In the genomic region with DNA sequence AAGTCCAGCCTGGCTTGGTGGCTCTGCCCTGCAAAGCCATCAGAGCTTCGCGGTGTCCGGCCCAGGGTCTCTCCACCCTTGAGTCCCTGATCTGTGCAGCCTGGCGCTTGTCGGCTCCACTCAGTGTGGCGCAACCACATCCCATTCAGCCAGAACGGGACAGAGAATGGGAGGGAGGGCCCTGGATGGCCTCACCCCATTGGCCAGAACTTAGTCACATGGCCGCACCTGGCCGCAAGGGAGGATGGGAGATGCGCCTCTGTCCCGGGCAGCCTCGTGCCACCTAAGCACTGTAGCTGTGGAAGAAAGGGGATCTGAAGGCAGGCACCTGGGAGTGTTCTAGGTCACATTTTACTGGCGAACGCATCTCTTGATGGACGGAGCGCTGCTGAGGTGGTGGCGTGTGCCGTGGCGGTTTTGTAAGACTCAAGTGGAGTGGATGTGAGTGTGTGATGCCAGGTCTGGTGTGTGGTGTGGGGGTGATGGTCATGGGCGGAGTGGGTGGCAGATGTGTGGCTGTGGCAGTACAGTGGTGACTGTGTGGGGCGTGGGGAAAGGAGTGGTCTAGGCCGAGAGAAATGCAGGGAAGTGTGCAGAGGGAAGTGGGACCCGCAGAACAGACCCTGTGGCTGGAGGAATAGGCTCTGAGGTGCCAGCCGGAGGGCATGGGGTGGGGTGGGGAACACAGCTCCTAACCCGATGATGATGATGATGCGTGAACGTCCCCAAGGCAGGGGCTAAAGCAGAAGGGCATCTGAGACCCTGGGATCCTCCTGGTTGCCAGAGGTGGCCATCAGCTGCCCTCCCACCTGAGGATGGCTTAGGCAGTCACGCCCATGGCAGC, we compare ENCODE assay signal across 1 cellular context.
TF ChIP-seq lines count a peak whose summit lies in the region.

No MANE protein-coding gene starts in this region.

TF ChIP-seq in K562, 482 proteins besides CTCF, POLR2A, EP300 and RAD21 (continued from another document and continues in another):
- TF ChIP-seq NONO (IDR thresholded peaks at IDR 0.05; ENCODE audit: low read depth in 2 of 2, low read length in 1 of 2), result no peak
- no peak; a peak in 1 of 4 replicates for TF ChIP-seq TEAD1 (CRISPR knock-in tag; IDR thresholded peaks at IDR 0.05)
- TF ChIP-seq TFAP4 (CRISPR knock-in tag; IDR thresholded peaks at IDR 0.05; ENCODE audit: borderline replicate concordance), result peak; percentile 84; the same call in 1 of the 2 replicates
- TF ChIP-seq HBP1 (CRISPR knock-in tag; IDR thresholded peaks at IDR 0.05), result no peak
- peak; percentile 68; the same call in 1 of the 2 replicates for TF ChIP-seq MYC (IDR thresholded peaks at IDR 0.05; ENCODE audit: low read depth, low read length)
- no peak for TF ChIP-seq MYC (CRISPR knock-in tag; IDR thresholded peaks at IDR 0.05; ENCODE audit: borderline replicate concordance, low read depth)
- TF ChIP-seq NR3C1 (CRISPR knock-in tag; IDR thresholded peaks at IDR 0.05), result no peak
- no peak for TF ChIP-seq ZNF175 (CRISPR knock-in tag; IDR thresholded peaks at IDR 0.05; ENCODE audit: low read depth)
- no peak for TF ChIP-seq ILK (tag; IDR thresholded peaks at IDR 0.05; ENCODE audit: borderline replicate concordance, low read depth)
- TF ChIP-seq ELF1 (tag; IDR thresholded peaks at IDR 0.05), result no peak
- TF ChIP-seq NCOA4 (IDR thresholded peaks at IDR 0.05; ENCODE audit: partially characterized antibody), result no peak
- TF ChIP-seq ZNF589 (CRISPR knock-in tag; IDR thresholded peaks at IDR 0.05; ENCODE audit: low read depth), result no peak
- no peak for TF ChIP-seq KLF13 (tag; IDR thresholded peaks at IDR 0.05; ENCODE audit: borderline replicate concordance, low read depth)
- TF ChIP-seq HNRNPL (IDR thresholded peaks at IDR 0.05; ENCODE audit: low read depth, low read length), result no peak
- TF ChIP-seq ZNF347 (CRISPR knock-in tag; IDR thresholded peaks at IDR 0.05; ENCODE audit: low read depth), result no peak
- TF ChIP-seq ZNF217 (CRISPR knock-in tag; IDR thresholded peaks at IDR 0.05), result no peak
- TF ChIP-seq SREBF2 (CRISPR knock-in tag; IDR thresholded peaks at IDR 0.05), result no peak
- no peak for TF ChIP-seq PURB (CRISPR knock-in tag; IDR thresholded peaks at IDR 0.05; ENCODE audit: low read depth)
- TF ChIP-seq CC2D1A (IDR thresholded peaks at IDR 0.05), result no peak
- no peak for TF ChIP-seq ZNF184 (CRISPR knock-in tag; IDR thresholded peaks at IDR 0.05)
- TF ChIP-seq, protein P1, sequence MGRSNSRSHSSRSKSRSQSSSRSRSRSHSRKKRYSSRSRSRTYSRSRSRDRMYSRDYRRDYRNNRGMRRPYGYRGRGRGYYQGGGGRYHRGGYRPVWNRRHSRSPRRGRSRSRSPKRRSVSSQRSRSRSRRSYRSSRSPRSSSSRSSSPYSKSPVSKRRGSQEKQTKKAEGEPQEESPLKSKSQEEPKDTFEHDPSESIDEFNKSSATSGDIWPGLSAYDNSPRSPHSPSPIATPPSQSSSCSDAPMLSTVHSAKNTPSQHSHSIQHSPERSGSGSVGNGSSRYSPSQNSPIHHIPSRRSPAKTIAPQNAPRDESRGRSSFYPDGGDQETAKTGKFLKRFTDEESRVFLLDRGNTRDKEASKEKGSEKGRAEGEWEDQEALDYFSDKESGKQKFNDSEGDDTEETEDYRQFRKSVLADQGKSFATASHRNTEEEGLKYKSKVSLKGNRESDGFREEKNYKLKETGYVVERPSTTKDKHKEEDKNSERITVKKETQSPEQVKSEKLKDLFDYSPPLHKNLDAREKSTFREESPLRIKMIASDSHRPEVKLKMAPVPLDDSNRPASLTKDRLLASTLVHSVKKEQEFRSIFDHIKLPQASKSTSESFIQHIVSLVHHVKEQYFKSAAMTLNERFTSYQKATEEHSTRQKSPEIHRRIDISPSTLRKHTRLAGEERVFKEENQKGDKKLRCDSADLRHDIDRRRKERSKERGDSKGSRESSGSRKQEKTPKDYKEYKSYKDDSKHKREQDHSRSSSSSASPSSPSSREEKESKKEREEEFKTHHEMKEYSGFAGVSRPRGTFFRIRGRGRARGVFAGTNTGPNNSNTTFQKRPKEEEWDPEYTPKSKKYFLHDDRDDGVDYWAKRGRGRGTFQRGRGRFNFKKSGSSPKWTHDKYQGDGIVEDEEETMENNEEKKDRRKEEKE (IDR thresholded peaks at IDR 0.05; ENCODE audit: borderline replicate concordance in 1 of 2, control insufficient read depth in 1 of 2, low read depth in 2 of 2, low read length in 1 of 2), result no peak
- TF ChIP-seq, protein P2, sequence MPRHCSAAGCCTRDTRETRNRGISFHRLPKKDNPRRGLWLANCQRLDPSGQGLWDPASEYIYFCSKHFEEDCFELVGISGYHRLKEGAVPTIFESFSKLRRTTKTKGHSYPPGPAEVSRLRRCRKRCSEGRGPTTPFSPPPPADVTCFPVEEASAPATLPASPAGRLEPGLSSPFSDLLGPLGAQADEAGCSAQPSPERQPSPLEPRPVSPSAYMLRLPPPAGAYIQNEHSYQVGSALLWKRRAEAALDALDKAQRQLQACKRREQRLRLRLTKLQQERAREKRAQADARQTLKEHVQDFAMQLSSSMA (CRISPR knock-in tag; IDR thresholded peaks at IDR 0.05), result no peak
- no peak for TF ChIP-seq ZNF764 (CRISPR knock-in tag; IDR thresholded peaks at IDR 0.05; ENCODE audit: low read depth)
- TF ChIP-seq FOXK1 (CRISPR knock-in tag; IDR thresholded peaks at IDR 0.05; ENCODE audit: borderline replicate concordance), result no peak
- no peak for TF ChIP-seq POLR2AphosphoS5 (IDR thresholded peaks at IDR 0.05; ENCODE audit: control insufficient read depth, insufficient read depth, low read depth, low read length)
- TF ChIP-seq POLR3A (IDR thresholded peaks at IDR 0.05; ENCODE audit: borderline replicate concordance, extremely low read depth, insufficient read depth, insufficient read length), result no peak
- no peak for TF ChIP-seq GATAD2B (IDR thresholded peaks at IDR 0.05; ENCODE audit: borderline replicate concordance)
- TF ChIP-seq BRCA1 (IDR thresholded peaks at IDR 0.05), result no peak
- 0 out of 2 replicates have a peak, but pooled peaks have one; percentile 68 for TF ChIP-seq BRCA1 (CRISPR knock-in tag; IDR thresholded peaks at IDR 0.05)
- TF ChIP-seq NBN (IDR thresholded peaks at IDR 0.05; ENCODE audit: low read depth), result no peak
- TF ChIP-seq ZNF280B (CRISPR knock-in tag; IDR thresholded peaks at IDR 0.05), result no peak
- no peak for TF ChIP-seq ZNF239 (CRISPR knock-in tag; IDR thresholded peaks at IDR 0.05)
- TF ChIP-seq, protein P3, sequence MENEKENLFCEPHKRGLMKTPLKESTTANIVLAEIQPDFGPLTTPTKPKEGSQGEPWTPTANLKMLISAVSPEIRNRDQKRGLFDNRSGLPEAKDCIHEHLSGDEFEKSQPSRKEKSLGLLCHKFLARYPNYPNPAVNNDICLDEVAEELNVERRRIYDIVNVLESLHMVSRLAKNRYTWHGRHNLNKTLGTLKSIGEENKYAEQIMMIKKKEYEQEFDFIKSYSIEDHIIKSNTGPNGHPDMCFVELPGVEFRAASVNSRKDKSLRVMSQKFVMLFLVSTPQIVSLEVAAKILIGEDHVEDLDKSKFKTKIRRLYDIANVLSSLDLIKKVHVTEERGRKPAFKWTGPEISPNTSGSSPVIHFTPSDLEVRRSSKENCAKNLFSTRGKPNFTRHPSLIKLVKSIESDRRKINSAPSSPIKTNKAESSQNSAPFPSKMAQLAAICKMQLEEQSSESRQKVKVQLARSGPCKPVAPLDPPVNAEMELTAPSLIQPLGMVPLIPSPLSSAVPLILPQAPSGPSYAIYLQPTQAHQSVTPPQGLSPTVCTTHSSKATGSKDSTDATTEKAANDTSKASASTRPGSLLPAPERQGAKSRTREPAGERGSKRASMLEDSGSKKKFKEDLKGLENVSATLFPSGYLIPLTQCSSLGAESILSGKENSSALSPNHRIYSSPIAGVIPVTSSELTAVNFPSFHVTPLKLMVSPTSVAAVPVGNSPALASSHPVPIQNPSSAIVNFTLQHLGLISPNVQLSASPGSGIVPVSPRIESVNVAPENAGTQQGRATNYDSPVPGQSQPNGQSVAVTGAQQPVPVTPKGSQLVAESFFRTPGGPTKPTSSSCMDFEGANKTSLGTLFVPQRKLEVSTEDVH (IDR thresholded peaks at IDR 0.05; ENCODE audit: low read depth, partially characterized antibody), result no peak
- 0 out of 2 replicates have a peak, but pooled peaks have one; percentile 78 for TF ChIP-seq FOXP1 (CRISPR knock-in tag; IDR thresholded peaks at IDR 0.05)
- no peak for TF ChIP-seq SRSF9 (IDR thresholded peaks at IDR 0.05; ENCODE audit: borderline replicate concordance, low read depth, low read length)
- no peak for TF ChIP-seq RFX7 (CRISPR knock-in tag; IDR thresholded peaks at IDR 0.05)
- TF ChIP-seq IRF1 (CRISPR knock-in tag; IDR thresholded peaks at IDR 0.05; ENCODE audit: borderline replicate concordance), result no peak
- TF ChIP-seq NCOA2 (IDR thresholded peaks at IDR 0.05; ENCODE audit: partially characterized antibody in 2 of 2), result no peak
- no peak for TF ChIP-seq SIN3A (IDR thresholded peaks at IDR 0.05; ENCODE audit: borderline replicate concordance in 2 of 2, control insufficient read depth in 1 of 2, low read depth in 2 of 2, low read length in 2 of 2)
- no peak for TF ChIP-seq CAMTA2 (CRISPR knock-in tag; conservative IDR thresholded peaks at IDR 0.05)
- TF ChIP-seq XRCC3 (IDR thresholded peaks at IDR 0.05), result no peak
- TF ChIP-seq POLR2B (IDR thresholded peaks at IDR 0.05; ENCODE audit: low read depth, partially characterized antibody), result no peak
- no peak for TF ChIP-seq ZBED1 (IDR thresholded peaks at IDR 0.05)
- TF ChIP-seq SMARCA4 (IDR thresholded peaks at IDR 0.05), result no peak
- TF ChIP-seq ZNF77 (CRISPR knock-in tag; IDR thresholded peaks at IDR 0.05), result no peak
- TF ChIP-seq MNT (conservative IDR thresholded peaks at IDR 0.05), result no peak
- TF ChIP-seq MCM7 (IDR thresholded peaks at IDR 0.05), result no peak
- no peak for TF ChIP-seq BRF1 (IDR thresholded peaks at IDR 0.05; ENCODE audit: borderline replicate concordance, extremely low read depth, insufficient read length)
- no peak for TF ChIP-seq ZNF717 (CRISPR knock-in tag; IDR thresholded peaks at IDR 0.05)
- no peak for TF ChIP-seq DNMT1 (IDR thresholded peaks at IDR 0.05)
- peak; percentile 74 for TF ChIP-seq POLR2G (IDR thresholded peaks at IDR 0.05; ENCODE audit: low read depth, low read length)
- no peak for TF ChIP-seq DLX4 (CRISPR knock-in tag; IDR thresholded peaks at IDR 0.05)
